Comparison of ENCODE assay signal across 1 cellular context in genomic region chr5:143065996-143066522, GRCh38.
TF ChIP-seq lines count a peak whose summit lies in the region.

No MANE protein-coding gene starts in this region.

TF ChIP-seq in GM12878, 131 proteins besides CTCF, POLR2A, EP300 and RAD21 (continued from another document):
- TF ChIP-seq FOXM1 (IDR thresholded peaks at IDR 0.05; ENCODE audit: low read depth, low read length) (0 out of 2 replicates have a peak, but pooled peaks have one; percentile 43), ZBED1 (IDR thresholded peaks at IDR 0.05; ENCODE audit: borderline replicate concordance) (no peak), SIX5 (IDR thresholded peaks at IDR 0.05; ENCODE audit: low read depth, low read length, severe bottlenecking) (no peak), KAT2A (conservative IDR thresholded peaks at IDR 0.05; ENCODE audit: control insufficient read depth, low read depth, low read length) (no peak), SREBF2 (IDR thresholded peaks at IDR 0.05; ENCODE audit: low read length) (no peak), ATF7 (IDR thresholded peaks at IDR 0.05; ENCODE audit: low read depth) (no peak), FOXK2 (IDR thresholded peaks at IDR 0.05) (no peak), CREM (IDR thresholded peaks at IDR 0.05; ENCODE audit: low read depth) (no peak), RFX5 (IDR thresholded peaks at IDR 0.05; ENCODE audit: low read depth, low read length) (no peak), NFYA (IDR thresholded peaks at IDR 0.05; ENCODE audit: borderline replicate concordance, low read depth, low read length) (no peak), ATF2 (IDR thresholded peaks at IDR 0.05; ENCODE audit: low read length) (peak; percentile 85; the same call in 1 of the 2 replicates), PAX5 (IDR thresholded peaks at IDR 0.05; ENCODE audit: borderline replicate concordance, low read depth, low read length) (peak; percentile 52; the same call in 1 of the 2 replicates)
